24 cellular contexts compared by ENCODE assay signal in the genomic region with DNA sequence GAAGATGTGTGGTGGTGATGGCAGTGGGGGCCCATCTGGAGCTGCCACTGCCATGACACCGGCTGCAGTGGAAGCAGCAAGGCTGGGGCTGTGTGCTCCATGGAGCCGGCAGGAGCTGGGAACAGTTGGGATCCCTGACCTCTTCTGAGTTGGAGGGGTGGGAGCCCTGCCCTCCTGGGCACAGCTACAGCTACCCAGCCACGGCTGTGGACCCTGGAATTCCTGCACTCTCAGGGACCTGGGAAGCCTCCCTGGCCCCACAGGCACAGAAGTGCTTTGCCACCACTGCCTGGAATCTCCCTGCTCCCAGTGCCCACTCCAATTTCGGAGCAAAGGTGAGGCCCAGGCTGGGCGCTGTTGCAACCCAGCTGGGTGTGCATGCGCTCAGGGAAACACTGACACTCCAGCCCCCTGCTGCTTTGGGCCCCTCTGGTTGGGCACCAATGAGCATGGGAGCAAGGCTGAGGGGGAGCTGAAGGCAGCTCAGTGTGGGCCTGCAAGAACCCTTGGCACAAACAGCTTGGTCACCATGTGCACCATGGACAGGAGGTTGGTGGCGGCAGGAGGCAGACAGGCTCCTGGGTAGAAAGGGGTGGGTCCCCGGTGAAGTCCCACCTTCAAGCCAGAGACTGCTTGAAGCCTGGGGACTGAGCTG.
"Had no signal": no experiment of that assay in that cellular context is flagged by ENCODE, and none has a peak within 500 bp of the region (broad histone marks: within the 10 kb centered on the region; RNA-seq: fewer than 3 reads in every experiment).

No MANE protein-coding gene starts in this region.

- H3K36me3 ChIP-seq: esophagus muscularis mucosa, gastroesophageal sphincter, heart left ventricle, left lung, spleen, stomach, thyroid gland had no signal

- FAIRE-seq: endothelial cell of umbilical vein, urothelium cell line had no signal

- ATAC-seq: foreskin keratinocyte, gastroesophageal sphincter, heart left ventricle, left cardiac atrium, left lung, mucosa of descending colon, psoas muscle, right cardiac atrium had no signal

- H3K27me3 ChIP-seq: esophagus muscularis mucosa, foreskin keratinocyte, gastroesophageal sphincter, heart left ventricle, hepatocyte, left lung, spleen, stomach, thyroid gland had no signal

- H3K9me3 ChIP-seq: esophagus muscularis mucosa, mucosa of descending colon, thyroid gland had no signal

- H3K4me3 ChIP-seq: coronary artery, esophagus muscularis mucosa, gastroesophageal sphincter, heart left ventricle, hepatocyte, left lung, mucosa of descending colon, psoas muscle, skin epidermis, spleen, stomach, thyroid gland had no signal

- H3K4me1 ChIP-seq: esophagus muscularis mucosa, foreskin keratinocyte, gastroesophageal sphincter, heart left ventricle, left lung, psoas muscle, spleen, stomach, thyroid gland had no signal

- DNase-seq: dermis blood vessel endothelial cell; effector memory CD4-positive, alpha-beta T cell; foreskin keratinocyte; heart left ventricle; left cardiac atrium; mesenchymal stem cell; mucosa of descending colon; naive B cell; spleen; stimulated activated CD4-positive, alpha-beta T cell treated with anti-CD3 and anti-CD28 coated beads, Interleukin-4, amount 100 ng/mL, for 4 hours; stimulated activated naive B cell treated with anti-CD40 and anti-IgM and Interleukin-4, amounts not matched to agents 10 μg/mL and 1 μg/mL and 100 μg/mL, for 72 hours; stomach; thyroid gland; trophoblast cell had no signal

- H3K27ac ChIP-seq: coronary artery, esophagus muscularis mucosa, foreskin keratinocyte, gastroesophageal sphincter, heart left ventricle, hepatocyte, left lung, psoas muscle, skin epidermis, spleen, stomach, thyroid gland had no signal
